1 cellular context compared by ENCODE assay signal in genomic region chr10:45058580-45058979, GRCh38.
TF ChIP-seq lines count a peak whose summit lies in the region.

No MANE protein-coding gene starts in this region.

TF ChIP-seq in GM23338, 12 proteins besides CTCF, POLR2A, EP300 and RAD21 (continued from another document):
- TF ChIP-seq ZNF462 (CRISPR knock-in tag; IDR thresholded peaks at IDR 0.05) (no peak), EZH2phosphoT487 (IDR thresholded peaks at IDR 0.05; ENCODE audit: unreplicated experiment) (no peak), JUNB (IDR thresholded peaks at IDR 0.05; ENCODE audit: unreplicated experiment) (no peak), POLR2AphosphoS5 (IDR thresholded peaks at IDR 0.05; ENCODE audit: low read depth) (no peak), NANOG (IDR thresholded peaks at IDR 0.05; ENCODE audit: borderline replicate concordance) (no peak)
